Comparison of ENCODE assay signal across 1 cellular context in genomic region chr3:67044955-67045354, GRCh38.
TF ChIP-seq lines count a peak whose summit lies in the region.

No MANE protein-coding gene starts in this region.

TF ChIP-seq in GM23338, 12 proteins besides CTCF, POLR2A, EP300 and RAD21:
- no peak for TF ChIP-seq ZNF462 (CRISPR knock-in tag; IDR thresholded peaks at IDR 0.05)
- no peak for TF ChIP-seq ETS1 (IDR thresholded peaks at IDR 0.05)
- no peak for TF ChIP-seq NANOG (IDR thresholded peaks at IDR 0.05; ENCODE audit: borderline replicate concordance)
- no peak for TF ChIP-seq CREB1 (CRISPR knock-in tag; IDR thresholded peaks at IDR 0.05; ENCODE audit: low read depth)
- no peak for TF ChIP-seq POLR2AphosphoS5 (IDR thresholded peaks at IDR 0.05; ENCODE audit: low read depth)
- TF ChIP-seq ZNF114 (CRISPR knock-in tag; IDR thresholded peaks at IDR 0.05) = no peak
- no peak for TF ChIP-seq EZH2 (IDR thresholded peaks at IDR 0.05; ENCODE audit: low read depth, unreplicated experiment)
- no peak for TF ChIP-seq ZNF331 (CRISPR knock-in tag; IDR thresholded peaks at IDR 0.05; ENCODE audit: low read depth)
- TF ChIP-seq STAT1 (IDR thresholded peaks at IDR 0.05; ENCODE audit: unreplicated experiment) = no peak
- no peak for TF ChIP-seq JUNB (IDR thresholded peaks at IDR 0.05; ENCODE audit: unreplicated experiment)
- no peak for TF ChIP-seq REST (IDR thresholded peaks at IDR 0.05; ENCODE audit: unreplicated experiment)
- no peak for TF ChIP-seq EZH2phosphoT487 (IDR thresholded peaks at IDR 0.05; ENCODE audit: unreplicated experiment)
